Comparison of ENCODE assay signal across 8 cellular contexts in genomic region chr5:111223086-111223789, GRCh38. TPM values are rescaled to one million over a fixed set of nuclear protein-coding genes. Genes with fewer than 3 reads are reported as not detected.
DNase-seq lines count a peak whose midpoint lies in the region; ATAC-seq and TF ChIP-seq lines count a peak whose summit lies in the region.

No MANE protein-coding gene starts in this region.

- peak in 1 of 8 donors; percentile 24 for ATAC-seq in heart right ventricle
- no peak for ATAC-seq in Right ventricle myocardium superior (ENCODE audit: poor library complexity)
- ATAC-seq in esophagus mucosa = peak; percentile 35
- no peak for ATAC-seq in HG02610 (IDR thresholded peaks at IDR 0.05; ENCODE audit: unreplicated experiment)

- H3K9me3 ChIP-seq in heart right ventricle = no peaks in the 10 kb centered on the region
- H3K9me3 ChIP-seq in Peyer's patch = no peaks in the 10 kb centered on the region

- WGBS in heart right ventricle, 2 donors = 39 to 45% methylated on average over 9 of the region's 9 CpGs
- WGBS in lower leg skin, 2 donors = 33 to 42% methylated on average over 9 of the region's 9 CpGs

- intact Hi-C loops in heart right ventricle (cut with DNase I) (no loop called here), Right ventricle myocardium superior (cut with DNase I) (no loop called here), lower leg skin (cut with DNase I; ENCODE audit: low total_unique reads) (no loop called here)

- peaks cover 0 to 19% (median 11%) of the 10 kb centered on the region in 9 donors for H3K4me1 ChIP-seq in heart right ventricle
- peaks cover 0 to 15% (median 0%) of the 10 kb centered on the region in 4 donors for H3K4me1 ChIP-seq in Peyer's patch

- TF ChIP-seq POLR2A in Peyer's patch (IDR thresholded peaks at IDR 0.05) (no peak), lower leg skin (IDR thresholded peaks at IDR 0.05) (no peak)

- TF ChIP-seq CTCF in heart right ventricle (IDR thresholded peaks at IDR 0.05) = no peak
- no peak for TF ChIP-seq CTCF in Peyer's patch (IDR thresholded peaks at IDR 0.05)
- TF ChIP-seq CTCF in lower leg skin (IDR thresholded peaks at IDR 0.05) = no peak

- H3K4me3 ChIP-seq in heart right ventricle = peak overlapping the region in 9 of 10 donors; percentile 49 to 69 (median 59)
- H3K4me3 ChIP-seq in Peyer's patch = peak overlapping the region; percentile 53 to 69 (median 61)
- peak overlapping the region; percentile 75 for H3K4me3 ChIP-seq in skeletal muscle cell (ENCODE audit: low read depth, low read length)
- H3K4me3 ChIP-seq in lower leg skin (ENCODE audit: low read depth, poor library complexity, severe bottlenecking) = no peak overlapping the region

- H3K27me3 ChIP-seq in heart right ventricle (peaks cover 0 to 46% (median 30%) of the 10 kb centered on the region in 7 donors), Peyer's patch (no peaks in the 10 kb centered on the region)

- no peak for DNase-seq in heart right ventricle
- no peak for DNase-seq in Right ventricle myocardium superior
- no peak for DNase-seq in Peyer's patch
- DNase-seq in skeletal muscle cell (ENCODE audit: low read depth) = no peak
- DNase-seq in lower leg skin (ENCODE audit: low spot score in 2 of 2) = no peak
- no peak for DNase-seq in NOMO-1 treated with dmso at 0.1 percent for 144 hours (lab: John Stamatoyannopoulos, UW; ENCODE audit: unreplicated experiment)

- H3K36me3 ChIP-seq in heart right ventricle (no peaks in the 10 kb centered on the region), Peyer's patch (no peaks in the 10 kb centered on the region)

- no peak overlapping the region for H3K27ac ChIP-seq in heart right ventricle
- peak overlapping the region; percentile 30 to 76 (median 48) for H3K27ac ChIP-seq in Peyer's patch

RNA-seq across cellular contexts. Expression of gene CAMK4, which starts 0.9 kb away (rescaled TPM):
- total RNA-seq in heart right ventricle (1 to 10 TPM in 1 of 10 donors, under 1 TPM in 9; 0.02 to 2.0 (median 0.35) TPM), Right ventricle myocardium superior (0.16 TPM), Peyer's patch (10 to 100 TPM in 1 of 4 donors, 1 to 10 TPM in 3; 3.5 to 38.8 (median 6.2) TPM), esophagus mucosa (1.6 TPM), lower leg skin (1 to 10 TPM in 2 of 4 donors, under 1 TPM in 2; 0.49 to 4.1 (median 0.94) TPM)
- under 1 TPM in 1 of 2 donors, not detected in 1; 0.06 TPM for polyA plus RNA-seq in heart right ventricle

Comparison
In these comparisons a context has a peak if more than half of its experiments do, and no peak if none do; other contexts are left out.
1. H3K27ac ChIP-seq: peak in Peyer's patch (4 of 4); none in heart right ventricle (0 of 10).